Comparison of ENCODE assay signal across 8 cellular contexts in the genomic region with DNA sequence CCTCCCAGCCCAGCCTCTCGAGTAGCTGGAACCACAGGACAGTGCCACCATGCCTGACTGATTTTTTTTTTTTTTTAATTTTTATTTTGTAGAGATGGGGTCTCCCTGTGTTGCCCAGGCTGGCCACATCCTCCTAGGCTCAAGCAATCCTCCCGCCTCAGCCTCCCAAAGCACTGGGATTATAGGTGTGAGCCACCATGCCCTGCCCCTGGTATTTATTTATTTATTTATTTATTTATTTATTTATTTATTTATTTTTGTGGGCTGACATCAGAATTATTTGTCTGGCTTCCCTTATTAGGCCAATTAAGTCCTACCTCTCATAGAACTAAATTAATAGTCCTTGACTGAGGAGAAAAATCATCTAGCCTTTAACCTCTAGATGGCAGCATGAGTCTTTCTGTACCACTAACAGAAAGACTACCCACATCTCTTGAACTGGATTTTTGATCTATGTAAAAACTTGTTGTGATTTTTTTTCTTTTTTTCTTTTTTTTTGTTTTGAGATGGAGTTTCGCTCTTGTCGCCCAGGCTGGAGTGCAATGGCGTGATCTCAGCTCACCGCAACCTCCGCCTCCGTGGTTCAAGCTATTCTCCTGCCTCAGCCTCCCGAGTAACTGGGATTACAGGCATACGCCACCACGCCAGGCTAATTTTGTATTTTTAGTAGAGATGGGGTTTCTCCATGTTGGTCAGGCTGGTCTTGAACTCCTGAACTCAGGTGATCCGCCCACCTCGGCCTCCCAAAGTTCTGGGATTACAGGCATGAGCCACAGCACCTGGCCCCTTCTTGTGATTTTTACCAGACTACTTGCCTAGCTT. TPM values are rescaled to one million over a fixed set of nuclear protein-coding genes. Genes with fewer than 3 reads are reported as not detected.
DNase-seq lines count a peak whose midpoint lies in the region; ATAC-seq and TF ChIP-seq lines count a peak whose summit lies in the region.
"Not testable (repeated sequence)": the region's sequence is repeated elsewhere in the genome, so short reads cannot be mapped to it uniquely, and the experiment has no call there.

No MANE protein-coding gene starts in this region.

- not testable (repeated sequence) for H3K4me1 ChIP-seq in OCI-LY7 (ENCODE audit: insufficient read depth, low read length, poor library complexity, severe bottlenecking); adrenal gland (replicated peaks in 1 of 2); lung (ENCODE audit: control insufficient read depth in 2 of 2, insufficient read depth in 2 of 2, low read length in 2 of 2)

- not testable (repeated sequence) for H3K4me1 Mint-ChIP-seq in CD4-positive, alpha-beta T cell (ENCODE audit: low read depth); stimulated activated effector memory CD8-positive, alpha-beta T cell treated with anti-CD3 and anti-CD28 coated beads, Interleukin-12 subunit alpha, Interleukin-12 subunit beta, amount 100 ng/mL, for 72 hours

- not testable (repeated sequence) for H3K4me3 Mint-ChIP-seq in CD4-positive, alpha-beta T cell; stimulated activated effector memory CD8-positive, alpha-beta T cell treated with anti-CD3 and anti-CD28 coated beads, Interleukin-12 subunit alpha, Interleukin-12 subunit beta, amount 100 ng/mL, for 72 hours

- not testable (repeated sequence) for H3K9me3 ChIP-seq in CD4-positive, alpha-beta T cell (ENCODE audit: control insufficient read depth, low read length); OCI-LY7 (ENCODE audit: low read length); adrenal gland (replicated peaks in 1 of 3); lung (ENCODE audit: control insufficient read depth in 2 of 2, insufficient read depth in 1 of 2, low read length in 1 of 2)

- H3K27ac Mint-ChIP-seq in CD4-positive, alpha-beta T cell; stimulated activated effector memory CD8-positive, alpha-beta T cell treated with anti-CD3 and anti-CD28 coated beads, Interleukin-12 subunit alpha, Interleukin-12 subunit beta, amount 100 ng/mL, for 72 hours: not testable (repeated sequence)

- H3K36me3 Mint-ChIP-seq in CD4-positive, alpha-beta T cell (ENCODE audit: low read depth), result peaks cover 29% of the 10 kb centered on the region
- H3K36me3 Mint-ChIP-seq in stimulated activated effector memory CD8-positive, alpha-beta T cell treated with anti-CD3 and anti-CD28 coated beads, Interleukin-12 subunit alpha, Interleukin-12 subunit beta, amount 100 ng/mL, for 72 hours, result peaks cover 41% of the 10 kb centered on the region

- POLR2A ChIA-PET in CD4-positive, alpha-beta T cell (lab: Charles Lee); OCI-LY7 (lab: Charles Lee): not testable (repeated sequence)

- not testable (repeated sequence) for H3K4me2 ChIP-seq in OCI-LY7 (ENCODE audit: low read length)

- H3K36me3 ChIP-seq in OCI-LY7 (ENCODE audit: insufficient read depth, low read length), result peaks cover 29% of the 10 kb centered on the region
- not testable (repeated sequence) for H3K36me3 ChIP-seq in adrenal gland (replicated peaks in 1 of 2); lung (ENCODE audit: control insufficient read depth in 2 of 2, insufficient read depth in 2 of 2, low read length in 2 of 2)

- CTCF ChIA-PET in CD4-positive, alpha-beta T cell (lab: Charles Lee), result interaction anchor here (1.0 kb wide), 1 partner anchor 145 kb away, joined by 4 read pairs; no protein-coding TSS in a partner anchor
- CTCF ChIA-PET in OCI-LY7 (lab: Charles Lee; ENCODE audit: unreplicated experiment), result not testable (repeated sequence)

- BruUV-seq in OCI-LY7 (replicated peaks; lab: Mats Ljungman, UMichigan), result not testable (repeated sequence)

- H3K27me3 Mint-ChIP-seq in CD4-positive, alpha-beta T cell, result not testable (repeated sequence)

- 79 to 86% (median 84%) methylated on average over 13 of the region's 13 CpGs for WGBS in adrenal gland, 4 donors
- WGBS in lung, 2 donors, result 91 to 96% methylated on average over 13 of the region's 13 CpGs

- peak; percentile 51 for ATAC-seq in CD4-positive, alpha-beta T cell (ENCODE audit: poor library complexity)
- not testable (repeated sequence) for ATAC-seq in lung (ENCODE audit: insufficient read depth, low FRiP score)
- ATAC-seq in stimulated activated effector memory CD8-positive, alpha-beta T cell treated with anti-CD3 and anti-CD28 coated beads, Interleukin-12 subunit alpha, Interleukin-12 subunit beta, amount 100 ng/mL, for 72 hours, result peak; percentile 51

- TF ChIP-seq POLR2A in adrenal gland (IDR thresholded peaks at IDR 0.05), result not testable (repeated sequence)

- not testable (repeated sequence) for H2AFZ ChIP-seq in OCI-LY7 (ENCODE audit: low read length)

- not testable (repeated sequence) for DNase-seq in CD4-positive, alpha-beta T cell; lung (ENCODE audit: low spot score); stimulated activated effector memory CD8-positive, alpha-beta T cell treated with anti-CD3 and anti-CD28 coated beads, Interleukin-12 subunit alpha, Interleukin-12 subunit beta, amount 100 ng/mL, for 72 hours (ENCODE audit: low spot score in 2 of 2)
- DNase-seq in GM20000 (ENCODE audit: low spot score), result peak; percentile 62
- peak; percentile 19 for DNase-seq in NCI-H128 (lab: John Stamatoyannopoulos, UW; ENCODE audit: unreplicated experiment)
- DNase-seq in OCI-LY7 (ENCODE audit: low spot score), result peak; percentile 65
- peak in 1 of 7 donors; percentile 3 for DNase-seq in adrenal gland
- DNase-seq in fibroblast of the aortic adventitia (ENCODE audit: low read depth), result peak; percentile 77

- H4K20me1 ChIP-seq in OCI-LY7 (ENCODE audit: insufficient read depth, low read length), result not testable (repeated sequence)

- TF ChIP-seq CTCF in CD4-positive, alpha-beta T cell (IDR thresholded peaks at IDR 0.05), result peak; percentile 64
- TF ChIP-seq CTCF in GM20000 (IDR thresholded peaks at IDR 0.05; ENCODE audit: extremely low read depth, missing control alignments) (peak; percentile 12), OCI-LY7 (conservative IDR thresholded peaks at IDR 0.05; ENCODE audit: low read length) (peak; percentile 76), adrenal gland (IDR thresholded peaks at IDR 0.05) (peak; percentile 41 to 77 (median 60)), fibroblast of the aortic adventitia (IDR thresholded peaks at IDR 0.05; ENCODE audit: insufficient read depth, low read length) (peak; percentile 67), lung (IDR thresholded peaks at IDR 0.05; ENCODE audit: control extremely low read depth, extremely low read depth) (peak; percentile 39)

- intact Hi-C loops in CD4-positive, alpha-beta T cell (cut with DNase I, micrococcal nuclease), result loop anchor here (1.0 kb wide), 1 partner anchor 140 kb away; no protein-coding TSS in a partner anchor
- intact Hi-C loops in OCI-LY7 (cut with micrococcal nuclease; ENCODE audit: unreplicated experiment) (loop anchor here (1.0 kb wide), 1 partner anchor 140 kb away; no protein-coding TSS in a partner anchor), adrenal gland (cut with DNase I) (loop anchor here (2.0 to 5.0 kb wide), 2 partner anchors 141 kb away; no protein-coding TSS in a partner anchor)

- H3K27ac ChIP-seq in CD4-positive, alpha-beta T cell (ENCODE audit: low read depth, low read length); OCI-LY7 (ENCODE audit: low read depth, low read length, poor library complexity, severe bottlenecking); adrenal gland; lung (ENCODE audit: low read depth in 1 of 2, low read length in 1 of 2): not testable (repeated sequence)

- H3K9me2 ChIP-seq in OCI-LY7 (ENCODE audit: insufficient read depth, low read length), result not testable (repeated sequence)

- H3K4me3 ChIP-seq in OCI-LY7 (ENCODE audit: low read depth, low read length, poor library complexity, severe bottlenecking); adrenal gland; fibroblast of the aortic adventitia (ENCODE audit: low read depth, low read length); lung: not testable (repeated sequence)

- not testable (repeated sequence) for H3K27me3 ChIP-seq in CD4-positive, alpha-beta T cell (ENCODE audit: control insufficient read depth, insufficient read depth, low read length); adrenal gland; lung (ENCODE audit: control insufficient read depth, insufficient read depth)

- not testable (repeated sequence) for H3K9me3 Mint-ChIP-seq in CD4-positive, alpha-beta T cell; stimulated activated effector memory CD8-positive, alpha-beta T cell treated with anti-CD3 and anti-CD28 coated beads, Interleukin-12 subunit alpha, Interleukin-12 subunit beta, amount 100 ng/mL, for 72 hours

- H3K79me2 ChIP-seq in OCI-LY7 (ENCODE audit: insufficient read depth, low read depth, low read length), result not testable (repeated sequence)

RNA-seq across cellular contexts. Expression of a gene that starts 26.9 kb away (rescaled TPM):
- 1 to 10 TPM; 5.4 to 6.8 TPM for total RNA-seq in CD4-positive, alpha-beta T cell
- 9.8 and 12.3 TPM in 2 replicates for total RNA-seq in OCI-LY7 (2014; rRNA removed; shearing (Covaris generic))
- 16.9 and 18.0 TPM in 2 replicates for total RNA-seq in OCI-LY7 (2022)
- 10 to 100 TPM in 2 of 8 donors, 1 to 10 TPM in 6; 5.1 to 11.7 (median 8.0) TPM for total RNA-seq in adrenal gland
- polyA plus RNA-seq in adrenal gland, result 10 to 100 TPM in 1 of 3 donors, 1 to 10 TPM in 2; 4.6 to 14.3 (median 6.5) TPM
- total RNA-seq in fibroblast of the aortic adventitia (ENCODE audit: low replicate concordance), result 9.2 and 10.0 TPM in 2 replicates
- total RNA-seq in lung, result 10 to 100 TPM in 1 of 2 donors, 1 to 10 TPM in 1; 9.0 to 13.7 TPM
- polyA plus RNA-seq in lung, result 1 to 10 TPM; 7.1 to 7.4 TPM

RNA-seq across cellular contexts. Expression of a gene that starts 27.4 kb away (rescaled TPM):
- 1 to 10 TPM; 5.3 to 6.2 TPM for total RNA-seq in CD4-positive, alpha-beta T cell
- 16.6 and 17.0 TPM in 2 replicates for total RNA-seq in OCI-LY7 (2014; rRNA removed; shearing (Covaris generic))
- total RNA-seq in OCI-LY7 (2022) (20.7 and 25.7 TPM in 2 replicates), adrenal gland (10 to 100 TPM; 27.4 to 68.9 (median 39.4) TPM), fibroblast of the aortic adventitia (ENCODE audit: low replicate concordance) (23.4 and 27.0 TPM in 2 replicates), lung (10 to 100 TPM; 29.3 to 43.3 TPM)
- polyA plus RNA-seq in adrenal gland (10 to 100 TPM in 1 of 3 donors, 1 to 10 TPM in 2; 5.9 to 27.8 (median 8.3) TPM), lung (10 to 100 TPM in 1 of 2 donors, 1 to 10 TPM in 1; 8.7 to 13.0 TPM)

Comparison
In these comparisons a context has a peak if more than half of its experiments do, and no peak if none do; other contexts are left out.
1. CTCF ChIP-seq: peak in every context shown above with its lines; median percentile 76 in OCI-LY7; 67 in fibroblast of the aortic adventitia; 64 in CD4-positive, alpha-beta T cell; 60 in adrenal gland; 39 in lung; 12 in GM20000.